In the genomic region with DNA sequence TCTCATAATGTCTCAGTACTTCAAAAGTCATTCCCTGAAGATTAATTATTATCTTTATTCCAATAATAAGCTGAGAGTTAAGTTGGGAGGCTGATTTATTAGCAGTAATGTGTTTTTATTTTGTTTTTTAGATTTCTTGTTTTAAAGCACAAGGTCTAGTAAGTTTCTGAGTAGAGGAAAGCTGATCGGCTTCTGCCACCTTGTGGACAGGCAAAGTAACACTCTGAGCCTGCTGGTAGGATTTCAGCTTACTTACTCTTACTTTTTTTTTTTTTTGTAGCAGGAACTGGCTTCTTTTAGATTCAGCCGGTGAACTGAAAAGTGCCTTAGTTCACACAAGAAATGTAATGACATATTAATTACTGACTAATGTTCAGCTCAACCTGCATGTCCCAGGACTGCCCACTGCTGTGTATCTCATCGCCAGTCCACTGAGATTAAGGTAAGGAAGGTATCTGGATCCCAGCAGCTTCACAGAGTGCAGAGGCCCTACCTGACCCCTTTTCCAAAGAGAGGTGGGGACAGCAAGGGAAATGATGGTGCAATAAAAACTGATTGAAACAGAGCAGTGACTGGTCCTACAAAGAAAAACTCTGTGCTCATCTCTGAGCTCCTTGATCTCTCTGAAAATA, we compare ENCODE assay signal across 8 cellular contexts.
DNase-seq lines count a peak whose midpoint lies in the region; ATAC-seq and TF ChIP-seq lines count a peak whose summit lies in the region.

No MANE protein-coding gene starts in this region.

- no peaks in the 10 kb centered on the region for H3K9me3 ChIP-seq in A673 (ENCODE audit: low read depth, low read length, poor library complexity, severe bottlenecking)

- H3K27ac ChIP-seq in A673 (ENCODE audit: low read depth, low read length, poor library complexity, severe bottlenecking), result no peak overlapping the region

- POLR2A ChIA-PET in A673 (lab: Charles Lee; ENCODE audit: low non-redundant PET), result interaction anchor here (0.7 kb wide), 1 partner anchor 17 kb away, joined by 4 read pairs; no protein-coding TSS in a partner anchor
- POLR2A ChIA-PET in activated CD8-positive, alpha-beta T cell treated with anti-CD3 and anti-CD28 coated beads, Interleukin-2, amount 10 ng/mL, durations not matched to agents 7 days and 5 days (lab: Charles Lee), result no interaction called here

- no peaks in the 10 kb centered on the region for H3K36me3 Mint-ChIP-seq in activated CD8-positive, alpha-beta T cell treated with anti-CD3 and anti-CD28 coated beads, Interleukin-2, amount 10 ng/mL, durations not matched to agents 7 days and 5 days (ENCODE audit: low read depth)
- H3K36me3 Mint-ChIP-seq in osteocyte (ENCODE audit: unreplicated experiment), result peaks cover 14% of the 10 kb centered on the region

- no peaks in the 10 kb centered on the region for H3K4me1 ChIP-seq in A673 (ENCODE audit: insufficient read depth, low read length, poor library complexity, severe bottlenecking)

- CTCF ChIA-PET in A673 (lab: Charles Lee), result interaction anchor here (0.6 to 1.4 kb wide), 4 partner anchors 37 to 599 kb away, joined by 3 to 37 read pairs (median 4); no protein-coding TSS in a partner anchor
- CTCF ChIA-PET in activated CD8-positive, alpha-beta T cell treated with anti-CD3 and anti-CD28 coated beads, Interleukin-2, amount 10 ng/mL, durations not matched to agents 7 days and 5 days (lab: Charles Lee), result interaction anchor here (0.6 to 5.2 kb wide), 26 partner anchors 9 to 624 kb away, joined by 3 to 91 read pairs (median 4); partner anchors contain the start of gene KCNIP4

- no peaks in the 10 kb centered on the region for H3K4me1 Mint-ChIP-seq in activated CD8-positive, alpha-beta T cell treated with anti-CD3 and anti-CD28 coated beads, Interleukin-2, amount 10 ng/mL, durations not matched to agents 7 days and 5 days (ENCODE audit: low read depth)
- H3K4me1 Mint-ChIP-seq in osteocyte (ENCODE audit: unreplicated experiment), result peaks cover 10% of the 10 kb centered on the region

- peaks cover 4% of the 10 kb centered on the region for H3K36me3 ChIP-seq in A673 (ENCODE audit: insufficient read depth, low read length, poor library complexity, severe bottlenecking)

- no peaks in the 10 kb centered on the region for H3K27me3 Mint-ChIP-seq in activated CD8-positive, alpha-beta T cell treated with anti-CD3 and anti-CD28 coated beads, Interleukin-2, amount 10 ng/mL, durations not matched to agents 7 days and 5 days (ENCODE audit: low read depth)
- H3K27me3 Mint-ChIP-seq in osteocyte (ENCODE audit: unreplicated experiment), result no peaks in the 10 kb centered on the region

- ATAC-seq in HG02938 (IDR thresholded peaks at IDR 0.05; ENCODE audit: unreplicated experiment), result peak; percentile 88
- peak; percentile 60 for ATAC-seq in activated CD8-positive, alpha-beta T cell treated with anti-CD3 and anti-CD28 coated beads, Interleukin-2, amount 10 ng/mL, durations not matched to agents 7 days and 5 days

- no peak overlapping the region for H3K27ac Mint-ChIP-seq in activated CD8-positive, alpha-beta T cell treated with anti-CD3 and anti-CD28 coated beads, Interleukin-2, amount 10 ng/mL, durations not matched to agents 7 days and 5 days
- H3K27ac Mint-ChIP-seq in osteocyte (ENCODE audit: unreplicated experiment), result no peak overlapping the region

- peak; percentile 65 for DNase-seq in A673 (ENCODE audit: low spot score)
- peak; percentile 19 for DNase-seq in NCI-H2227 treated with DMSO at 0.1 percent for 48 hours (lab: John Stamatoyannopoulos, UW)
- peak; percentile 66 for DNase-seq in activated CD8-positive, alpha-beta T cell treated with anti-CD3 and anti-CD28 coated beads, Interleukin-2, amount 10 ng/mL, durations not matched to agents 7 days and 5 days
- DNase-seq in foreskin melanocyte, result peak; percentile 59
- DNase-seq in osteocyte (ENCODE audit: extremely low spot score, unreplicated experiment), result no peak
- DNase-seq in GDM1 (lab: John Stamatoyannopoulos, UW), result no peak

- H3K4me3 Mint-ChIP-seq in activated CD8-positive, alpha-beta T cell treated with anti-CD3 and anti-CD28 coated beads, Interleukin-2, amount 10 ng/mL, durations not matched to agents 7 days and 5 days, result no peak overlapping the region
- no peak overlapping the region for H3K4me3 Mint-ChIP-seq in osteocyte (ENCODE audit: unreplicated experiment)

- TF ChIP-seq CTCF in A673 (conservative IDR thresholded peaks at IDR 0.05; ENCODE audit: low read depth, low read length) (peak; percentile 87), GM12874 (IDR thresholded peaks at IDR 0.05; ENCODE audit: insufficient read depth, low read depth, low read length) (peak; percentile 66), osteocyte (IDR thresholded peaks at IDR 0.05) (peak; percentile 95)

- intact Hi-C loops in A673 (cut with micrococcal nuclease; ENCODE audit: unreplicated experiment), result loop anchor here (1.0 to 5.0 kb wide), 2 partner anchors 257 to 600 kb away; no protein-coding TSS in a partner anchor

- H3K27me3 ChIP-seq in A673 (replicated peaks; ENCODE audit: insufficient read depth, low read depth, low read length, poor library complexity), result no peaks in the 10 kb centered on the region

- H3K4me3 ChIP-seq in A673 (ENCODE audit: low read depth, low read length, poor library complexity, severe bottlenecking), result no peak overlapping the region

- no peaks in the 10 kb centered on the region for H3K9me3 Mint-ChIP-seq in activated CD8-positive, alpha-beta T cell treated with anti-CD3 and anti-CD28 coated beads, Interleukin-2, amount 10 ng/mL, durations not matched to agents 7 days and 5 days (ENCODE audit: insufficient read depth)
- H3K9me3 Mint-ChIP-seq in osteocyte (ENCODE audit: unreplicated experiment), result no peaks in the 10 kb centered on the region

- BruUV-seq in A673 (replicated peaks; lab: Mats Ljungman, UMichigan), result no TSS peak

Comparison
In these comparisons a context has a peak if more than half of its experiments do, and no peak if none do; other contexts are left out.
1. DNase-seq: peak in A673 (single experiment), NCI-H2227 treated with DMSO at 0.1 percent for 48 hours (single experiment), activated CD8-positive, alpha-beta T cell treated with anti-CD3 and anti-CD28 coated beads, Interleukin-2, amount 10 ng/mL, durations not matched to agents 7 days and 5 days (single experiment) and foreskin melanocyte (single experiment); none in osteocyte (single experiment) and GDM1 (single experiment).
2. Peak in every context shown above with its lines, with median percentiles within 50 percentile points of each other: CTCF ChIP-seq.